11 cellular contexts compared by ENCODE assay signal in the genomic region with DNA sequence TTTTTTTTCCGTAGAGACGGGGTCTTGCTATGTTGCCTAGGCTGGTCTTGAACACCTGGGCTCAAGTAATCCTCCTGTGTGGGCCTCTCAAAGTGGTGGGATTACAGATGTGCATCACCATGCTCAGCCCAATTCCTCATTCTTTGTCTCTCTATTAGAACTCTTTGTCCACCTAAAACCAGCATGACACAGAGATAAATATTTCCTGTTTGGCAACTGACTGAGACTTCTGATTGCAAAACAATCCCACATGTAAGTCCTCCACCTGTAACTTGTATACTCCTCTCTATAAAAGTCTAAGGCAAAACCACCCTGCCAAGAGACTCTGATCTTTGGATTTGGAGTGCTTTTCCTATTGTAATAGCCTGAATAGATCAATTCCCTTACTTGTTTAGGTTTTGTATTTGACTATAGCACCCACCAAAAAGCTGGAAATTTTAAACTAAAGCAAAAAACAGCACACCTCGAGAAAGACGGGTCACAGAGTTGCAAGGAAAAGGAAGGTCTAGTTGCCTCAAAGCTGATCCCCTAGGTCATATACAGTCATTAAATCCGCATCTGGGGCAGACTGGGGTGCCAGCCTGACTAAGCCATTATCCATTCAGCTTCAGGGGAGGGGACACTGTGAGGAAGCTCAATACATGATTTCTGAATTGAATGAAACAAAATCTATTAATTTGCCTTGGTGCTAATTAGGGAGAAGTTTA. TPM values are rescaled to one million over a fixed set of nuclear protein-coding genes. Genes with fewer than 3 reads are reported as not detected.
DNase-seq lines count a peak whose midpoint lies in the region; ATAC-seq and TF ChIP-seq lines count a peak whose summit lies in the region.
"Had no signal": no experiment of that assay in that cellular context is flagged by ENCODE, and none has a peak within 500 bp of the region (broad histone marks: within the 10 kb centered on the region; RNA-seq: fewer than 3 reads in every experiment).

No MANE protein-coding gene starts in this region.

- no peaks in the 10 kb centered on the region for H3K27me3 ChIP-seq in GM23338 (ENCODE audit: insufficient read depth)
- no peaks in the 10 kb centered on the region for H3K27me3 ChIP-seq in trophoblast cell (ENCODE audit: insufficient read depth, low read length)
- H3K27me3 ChIP-seq: suprapubic skin had no signal

- H3K4ac ChIP-seq in trophoblast cell (ENCODE audit: low read depth, low read length), result no peak overlapping the region

- no peak overlapping the region for H4K91ac ChIP-seq in trophoblast cell (ENCODE audit: low read depth, low read length)

- peak overlapping the region; percentile 81 for H2BK12ac ChIP-seq in trophoblast cell (ENCODE audit: low read length)

- H2BK120ac ChIP-seq in trophoblast cell (ENCODE audit: insufficient read depth, low read length, poor library complexity), result peak overlapping the region; percentile 58

- DNase-seq in GM23338 (ENCODE audit: low spot score) (no peak), NOMO-1 treated with dmso at 0.1 percent for 144 hours (lab: John Stamatoyannopoulos, UW; ENCODE audit: unreplicated experiment) (peak; percentile 17), epithelial cell of prostate (ENCODE audit: low read depth, low spot score) (peak; percentile 82), trophoblast cell (peak; percentile 63 to 91), HEK293T (ENCODE audit: extremely low spot score) (no peak), DMS153 treated with DMSO at 0.1 percent for 48 hours (lab: John Stamatoyannopoulos, UW; ENCODE audit: unreplicated experiment) (no peak)
- DNase-seq: activated CD8-positive, alpha-beta T cell treated with anti-CD3 and anti-CD28 coated beads for 36 hours; NCI-H1048 had no signal

- no peaks in the 10 kb centered on the region for H3K9me3 Mint-ChIP-seq in GM23338
- H3K9me3 Mint-ChIP-seq: activated CD8-positive, alpha-beta T cell treated with anti-CD3 and anti-CD28 coated beads for 36 hours had no signal

- H3K36me3 Mint-ChIP-seq in GM23338 (ENCODE audit: low read depth), result peaks cover 8% of the 10 kb centered on the region; the same call in 2 of the 3 replicates

- H3K4me3 ChIP-seq in GM23338 (no peak overlapping the region), trophoblast cell (ENCODE audit: low read depth, low read length) (no peak overlapping the region)
- H3K4me3 ChIP-seq: suprapubic skin had no signal

- peaks cover 5% of the 10 kb centered on the region for H3K27me3 Mint-ChIP-seq in GM23338 (ENCODE audit: insufficient read depth, low read depth, poor library complexity)
- H3K27me3 Mint-ChIP-seq: activated CD8-positive, alpha-beta T cell treated with anti-CD3 and anti-CD28 coated beads for 36 hours had no signal

- ATAC-seq in GM23338 (peak; percentile 40), GM19455 (IDR thresholded peaks at IDR 0.05; ENCODE audit: unreplicated experiment) (no peak), HG03159 (IDR thresholded peaks at IDR 0.05; ENCODE audit: unreplicated experiment) (no peak)
- ATAC-seq: activated CD8-positive, alpha-beta T cell treated with anti-CD3 and anti-CD28 coated beads for 36 hours had no signal

- H3K36me3 ChIP-seq in GM23338 (ENCODE audit: insufficient read depth) (peaks cover 3% of the 10 kb centered on the region; the same call in 1 of the 2 replicates), trophoblast cell (ENCODE audit: control insufficient read depth in 1 of 2, insufficient read depth in 2 of 2, low read length in 2 of 2) (no peaks in the 10 kb centered on the region)

- no peak overlapping the region for H3K14ac ChIP-seq in trophoblast cell (ENCODE audit: low read length)

- POLR2A ChIA-PET in HEK293T (lab: Yijun Ruan, JAX), result no interaction called here

- CTCF ChIA-PET in HEK293T (lab: Yijun Ruan, JAX), result no interaction called here

- no peaks in the 10 kb centered on the region for H3K9me3 ChIP-seq in trophoblast cell (ENCODE audit: insufficient read depth, low read depth, low read length)
- H3K9me3 ChIP-seq: suprapubic skin had no signal

- no peaks in the 10 kb centered on the region for H3K79me1 ChIP-seq in trophoblast cell (ENCODE audit: low read length)

- no peak overlapping the region for H4K8ac ChIP-seq in trophoblast cell (ENCODE audit: low read depth, low read length)

- peaks cover 8% of the 10 kb centered on the region for H3K4me1 ChIP-seq in GM23338 (ENCODE audit: insufficient read depth)
- peaks cover 2 to 3% of the 10 kb centered on the region in 2 experiments for H3K4me1 ChIP-seq in trophoblast cell (ENCODE audit: control insufficient read depth in 1 of 2, insufficient read depth in 2 of 2, low read length in 2 of 2)

- H4K20me1 ChIP-seq in GM23338 (replicated peaks; ENCODE audit: insufficient read depth), result no peaks in the 10 kb centered on the region

- H3K18ac ChIP-seq in trophoblast cell (ENCODE audit: low read length), result no peak overlapping the region

- TF ChIP-seq CTCF in GM23338 (conservative IDR thresholded peaks at IDR 0.05; ENCODE audit: low read depth in 2 of 2), result no peak

- H3K79me2 ChIP-seq in GM23338 (replicated peaks; ENCODE audit: insufficient read depth) (no peaks in the 10 kb centered on the region), trophoblast cell (ENCODE audit: control insufficient read depth, insufficient read depth, low read length, poor library complexity) (no peaks in the 10 kb centered on the region)

- H3F3A ChIP-seq in GM23338 (replicated peaks; ENCODE audit: low read depth), result no peaks in the 10 kb centered on the region

- H3K9ac ChIP-seq in trophoblast cell (ENCODE audit: low read length), result no peak overlapping the region

- H2AFZ ChIP-seq in GM23338, result peak overlapping the region; percentile 1; the same call in 1 of the 2 replicates
- no peak overlapping the region for H2AFZ ChIP-seq in trophoblast cell (ENCODE audit: insufficient read depth, low read length, poor library complexity)

- WGBS in trophoblast cell (ENCODE audit: extremely low coverage, insufficient coverage, insufficient read length), result no CpG with 5 or more reads among the region's 5 CpGs

- H3K27ac Mint-ChIP-seq in GM23338, result no peak overlapping the region; the same call in 1 of the 2 replicates
- H3K27ac Mint-ChIP-seq: activated CD8-positive, alpha-beta T cell treated with anti-CD3 and anti-CD28 coated beads for 36 hours had no signal

- peak overlapping the region; percentile 35 for H2BK5ac ChIP-seq in trophoblast cell (ENCODE audit: low read depth, low read length, poor library complexity)

- H3K4me1 Mint-ChIP-seq in GM23338, result peaks cover 17% of the 10 kb centered on the region; the same call in 2 of the 3 replicates

- H3K23ac ChIP-seq in trophoblast cell (ENCODE audit: low read length), result no peak overlapping the region

- no peak overlapping the region for H4K12ac ChIP-seq in trophoblast cell (ENCODE audit: low read depth, low read length)

- H3K4me2 ChIP-seq in GM23338 (no peak overlapping the region), trophoblast cell (ENCODE audit: low read length) (no peak overlapping the region)

- H3K9me2 ChIP-seq in GM23338 (ENCODE audit: insufficient read depth), result no peaks in the 10 kb centered on the region

- no peak overlapping the region for H2AK5ac ChIP-seq in trophoblast cell (ENCODE audit: low read length)

- no peak overlapping the region for H3K4me3 Mint-ChIP-seq in GM23338
- H3K4me3 Mint-ChIP-seq: activated CD8-positive, alpha-beta T cell treated with anti-CD3 and anti-CD28 coated beads for 36 hours had no signal

- H3K27ac ChIP-seq in GM23338 (ENCODE audit: low read depth), result no peak overlapping the region
- peak overlapping the region; percentile 88 for H3K27ac ChIP-seq in epithelial cell of prostate
- peak overlapping the region; percentile 46 for H3K27ac ChIP-seq in trophoblast cell (ENCODE audit: low read depth, low read length)
- H3K27ac ChIP-seq: suprapubic skin had no signal

TF ChIP-seq in GM23338, 12 proteins besides CTCF, POLR2A, EP300 and RAD21 (continues in another document):
- TF ChIP-seq NANOG (IDR thresholded peaks at IDR 0.05; ENCODE audit: borderline replicate concordance) (no peak), JUNB (IDR thresholded peaks at IDR 0.05; ENCODE audit: unreplicated experiment) (no peak)

TF ChIP-seq in HEK293T, 16 proteins besides CTCF, POLR2A, EP300 and RAD21:
- TF ChIP-seq ARNT (IDR thresholded peaks at IDR 0.05) (no peak), SP1 (IDR thresholded peaks at IDR 0.05) (no peak), FOXM1 (IDR thresholded peaks at IDR 0.05; ENCODE audit: borderline replicate concordance) (no peak), NFRKB (IDR thresholded peaks at IDR 0.05) (no peak), FOXK2 (IDR thresholded peaks at IDR 0.05) (no peak), LEF1 (IDR thresholded peaks at IDR 0.05; ENCODE audit: borderline replicate concordance) (no peak), FOXA1 (IDR thresholded peaks at IDR 0.05) (no peak), ZNF384 (IDR thresholded peaks at IDR 0.05) (no peak), CTBP1 (IDR thresholded peaks at IDR 0.05; ENCODE audit: borderline replicate concordance) (no peak), BHLHE40 (IDR thresholded peaks at IDR 0.05; ENCODE audit: borderline replicate concordance) (no peak), SUZ12 (IDR thresholded peaks at IDR 0.05) (no peak), ELF4 (IDR thresholded peaks at IDR 0.05) (no peak), HDGF (IDR thresholded peaks at IDR 0.05; ENCODE audit: borderline replicate concordance) (no peak), TARDBP (IDR thresholded peaks at IDR 0.05) (no peak), L3MBTL2 (conservative IDR thresholded peaks at IDR 0.05) (no peak)
- TF ChIP-seq, protein P1, sequence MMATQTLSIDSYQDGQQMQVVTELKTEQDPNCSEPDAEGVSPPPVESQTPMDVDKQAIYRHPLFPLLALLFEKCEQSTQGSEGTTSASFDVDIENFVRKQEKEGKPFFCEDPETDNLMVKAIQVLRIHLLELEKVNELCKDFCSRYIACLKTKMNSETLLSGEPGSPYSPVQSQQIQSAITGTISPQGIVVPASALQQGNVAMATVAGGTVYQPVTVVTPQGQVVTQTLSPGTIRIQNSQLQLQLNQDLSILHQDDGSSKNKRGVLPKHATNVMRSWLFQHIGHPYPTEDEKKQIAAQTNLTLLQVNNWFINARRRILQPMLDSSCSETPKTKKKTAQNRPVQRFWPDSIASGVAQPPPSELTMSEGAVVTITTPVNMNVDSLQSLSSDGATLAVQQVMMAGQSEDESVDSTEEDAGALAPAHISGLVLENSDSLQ (IDR thresholded peaks at IDR 0.05), result no peak

RNA-seq across cellular contexts. Expression of a gene that starts 13.5 kb away (rescaled TPM):
- 3.3 and 3.9 TPM in 2 replicates for total RNA-seq in GM23338 (2014; rRNA removed; shearing (Covaris generic))
- 4.7 and 8.2 TPM in 2 replicates for polyA plus RNA-seq in GM23338 (2016; fragmentation: Nextera tagmentation; extraction: Ambion mirVana)
- 1.9 and 2.0 TPM in 2 replicates for polyA plus RNA-seq in trophoblast cell (2013)

RNA-seq across cellular contexts. Expression of a gene that starts 45.3 kb away (rescaled TPM):
- 918 and 1,083 TPM in 2 replicates for total RNA-seq in GM23338 (2014; rRNA removed; shearing (Covaris generic))
- polyA plus RNA-seq in GM23338 (2016; fragmentation: Nextera tagmentation; extraction: Ambion mirVana), result 403 and 417 TPM in 2 replicates
- polyA plus RNA-seq in trophoblast cell (2013), result 450 and 455 TPM in 2 replicates

RNA-seq across cellular contexts. Expression of a gene that starts 45.9 kb away (rescaled TPM):
- 34.2 and 36.1 TPM in 2 replicates for total RNA-seq in GM23338 (2014; rRNA removed; shearing (Covaris generic))
- polyA plus RNA-seq in GM23338 (2016; fragmentation: Nextera tagmentation; extraction: Ambion mirVana), result 14.5 and 16.9 TPM in 2 replicates
- polyA plus RNA-seq in trophoblast cell (2013), result 9.1 and 9.3 TPM in 2 replicates

Comparison
In these comparisons a context has a peak if more than half of its experiments do, and no peak if none do; other contexts are left out.
1. DNase-seq: peak in NOMO-1 treated with dmso at 0.1 percent for 144 hours (single experiment), epithelial cell of prostate (single experiment) and trophoblast cell (2 of 2); none in GM23338 (single experiment), HEK293T (single experiment) and DMS153 treated with DMSO at 0.1 percent for 48 hours (single experiment).